In the genomic region with DNA sequence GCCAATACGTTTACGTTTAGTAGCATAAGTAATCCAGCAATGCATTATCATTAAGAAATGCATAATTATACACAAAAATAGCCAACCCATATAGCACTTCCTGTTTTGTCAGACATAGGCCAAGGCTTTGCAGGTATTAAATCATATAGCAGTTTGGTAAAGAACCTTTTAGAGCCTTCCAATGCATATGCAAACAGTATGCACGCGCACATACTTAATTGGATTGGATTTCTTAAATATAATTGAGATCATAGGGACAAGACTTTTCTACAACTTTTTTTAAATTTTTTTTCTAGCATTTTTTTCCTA, we compare ENCODE assay signal across 9 cellular contexts. TPM values are rescaled to one million over a fixed set of nuclear protein-coding genes. Genes with fewer than 3 reads are reported as not detected.
DNase-seq lines count a peak whose midpoint lies in the region; ATAC-seq, FAIRE-seq and TF ChIP-seq lines count a peak whose summit lies in the region.
"Had no signal": no experiment of that assay in that cellular context is flagged by ENCODE, and none has a peak within 500 bp of the region (broad histone marks: within the 10 kb centered on the region; RNA-seq: fewer than 3 reads in every experiment).

No MANE protein-coding gene starts in this region.

- no peak for TF ChIP-seq EP300 in A549 (IDR thresholded peaks at IDR 0.05)

- no peak for TF ChIP-seq POLR2A in A549 (IDR thresholded peaks at IDR 0.05; ENCODE audit: low read length)

- no peak for DNase-seq in A549 (ENCODE audit: low read depth in 1 of 2, low spot score in 1 of 2)
- no peak for DNase-seq in HFF-Myc (ENCODE audit: extremely low read depth, low read depth)
- DNase-seq in astrocyte of the cerebellum (ENCODE audit: low read depth), result no peak
- DNase-seq in mesothelial cell of epicardium (ENCODE audit: low spot score in 2 of 2, unreplicated experiment in 2 of 2), result no peak
- no peak for DNase-seq in NCI-H1092 (lab: John Stamatoyannopoulos, UW)
- DNase-seq in ACHN, result no peak

- in situ Hi-C loops in astrocyte of the cerebellum (cut with HindIII; ENCODE audit: low sequenced_read_pairs), result no loop called here
- in situ Hi-C loops in ACHN (cut with HindIII; ENCODE audit: low pct_ligation_motif_present, low pct_unique_long_range_greater_than_20kb, low sequenced_read_pairs), result no loop called here

- H3K27ac ChIP-seq in A549, result peak overlapping the region; percentile 83 to 85

- TF ChIP-seq RAD21 in A549 (conservative IDR thresholded peaks at IDR 0.05 in 1 of 2, IDR thresholded peaks at IDR 0.05 in 1 of 2), result no peak

- peaks cover 15% of the 10 kb centered on the region for H3K36me3 Mint-ChIP-seq in mesothelial cell of epicardium

- peak overlapping the region; percentile 65 for H3K4me2 ChIP-seq in A549

- H3K4me1 Mint-ChIP-seq in mesothelial cell of epicardium, result peaks cover 11% of the 10 kb centered on the region

- no peaks in the 10 kb centered on the region for H3K9me3 Mint-ChIP-seq in mesothelial cell of epicardium

- peak overlapping the region; percentile 83 for H3K4me3 ChIP-seq in A549
- peak overlapping the region; percentile 89 for H3K4me3 ChIP-seq in HFF-Myc (replicated peaks; ENCODE audit: low read depth, low read length)
- H3K4me3 ChIP-seq in astrocyte of the cerebellum (ENCODE audit: low read depth, low read length), result peak overlapping the region; percentile 66

- WGBS in A549 (ENCODE audit: missing lambda C conversion rate), result 50% methylated on average over 4 of the region's 4 CpGs

- H3K27me3 Mint-ChIP-seq in mesothelial cell of epicardium (ENCODE audit: low read depth), result peaks cover 12% of the 10 kb centered on the region

- H3K27ac Mint-ChIP-seq in mesothelial cell of epicardium, result peak overlapping the region; percentile 100

- POLR2A ChIA-PET in A549 (lab: Yijun Ruan, JAX), result no interaction called here

- ATAC-seq in A549 (no peak), GM18909 (IDR thresholded peaks at IDR 0.05; ENCODE audit: poor library complexity, unreplicated experiment) (no peak), HG02852 (IDR thresholded peaks at IDR 0.05; ENCODE audit: unreplicated experiment) (no peak)

- no peak for FAIRE-seq in A549 (lab: Jason Lieb, UNC)
- FAIRE-seq: colon had no signal

- H3K4me3 Mint-ChIP-seq in mesothelial cell of epicardium, result peak overlapping the region; percentile 99

- H3K9me3 ChIP-seq in A549, result no peaks in the 10 kb centered on the region

- no peak for TF ChIP-seq CTCF in A549 (IDR thresholded peaks at IDR 0.05)
- TF ChIP-seq CTCF in HFF-Myc (IDR thresholded peaks at IDR 0.05; ENCODE audit: low read depth, low read length, missing control alignments), result no peak
- no peak for TF ChIP-seq CTCF in astrocyte of the cerebellum (IDR thresholded peaks at IDR 0.05; ENCODE audit: low read depth, low read length, missing control alignments)
- TF ChIP-seq CTCF in mesothelial cell of epicardium (IDR thresholded peaks at IDR 0.05; ENCODE audit: unreplicated experiment), result no peak

- CTCF ChIA-PET in A549 (lab: Yijun Ruan, JAX), result interaction anchor here (2.4 kb wide), 1 partner anchor 23 kb away, joined by 13 read pairs; no protein-coding TSS in a partner anchor

- H3K4me1 ChIP-seq in A549, result peaks cover 13% of the 10 kb centered on the region

TF ChIP-seq in A549, 52 proteins besides CTCF, POLR2A, EP300 and RAD21:
- no peak for TF ChIP-seq NR3C1 (IDR thresholded peaks at IDR 0.05)
- no peak for TF ChIP-seq ESRRA (IDR thresholded peaks at IDR 0.05; ENCODE audit: borderline replicate concordance, low read length)
- TF ChIP-seq MYC (IDR thresholded peaks at IDR 0.05; ENCODE audit: borderline replicate concordance, low read length), result no peak
- no peak for TF ChIP-seq EHF (CRISPR knock-in tag; IDR thresholded peaks at IDR 0.05)
- TF ChIP-seq NPAS2 (CRISPR knock-in tag; IDR thresholded peaks at IDR 0.05; ENCODE audit: borderline replicate concordance), result no peak
- TF ChIP-seq RNF2 (IDR thresholded peaks at IDR 0.05; ENCODE audit: borderline replicate concordance, low read depth), result no peak
- no peak for TF ChIP-seq USF2 (IDR thresholded peaks at IDR 0.05)
- TF ChIP-seq ELK1 (IDR thresholded peaks at IDR 0.05; ENCODE audit: low read depth, low read length), result no peak
- TF ChIP-seq JUN (IDR thresholded peaks at IDR 0.05), result no peak
- TF ChIP-seq RFX5 (IDR thresholded peaks at IDR 0.05), result no peak
- no peak for TF ChIP-seq TFCP2L1 (CRISPR knock-in tag; IDR thresholded peaks at IDR 0.05)

RNA-seq across cellular contexts. Expression of gene SPTLC1, which starts 0.7 kb away (rescaled TPM):
- polyA plus RNA-seq in A549 (2011; rRNA removed) (112 and 122 TPM in 2 replicates), A549 (2017; fragmentation: RNase III; extraction: RNeasy Plus Mini Kit Qiagen cat#74134 plus additional on column Dnase treatment) (63.6 to 63.7 TPM (median 63.6 TPM) in 3 replicates)
- 35.7 and 36.2 TPM in 2 replicates for polyA plus RNA-seq in A549 (2012; cell fraction: cytosol; rRNA removed)
- polyA plus RNA-seq in A549 (2012; cell fraction: nucleus; rRNA removed), result 33.2 and 34.5 TPM in 2 replicates
- polyA minus RNA-seq in A549 (2011; rRNA and poly(A)+ RNA removed), result 56.3 and 77.0 TPM in 2 replicates
- total RNA-seq in mesothelial cell of epicardium, result 74.6 to 77.7 TPM (median 77.7 TPM) in 3 replicates
